In genomic region chr4:168513826-168514225, GRCh38 we compare ENCODE assay signal across 8 cellular contexts. TPM values are rescaled to one million over a fixed set of nuclear protein-coding genes. Genes with fewer than 3 reads are reported as not detected.
DNase-seq lines count a peak whose midpoint lies in the region; ATAC-seq and TF ChIP-seq lines count a peak whose summit lies in the region.
"Not testable (repeated sequence)": the region's sequence is repeated elsewhere in the genome, so short reads cannot be mapped to it uniquely, and the experiment has no call there.
"Had no signal": no experiment of that assay in that cellular context is flagged by ENCODE, and none has a peak within 500 bp of the region (broad histone marks: within the 10 kb centered on the region; RNA-seq: fewer than 3 reads in every experiment).

No MANE protein-coding gene starts in this region.

- CTCF ChIA-PET in IMR-90 (lab: Yijun Ruan, JAX): interaction anchor here (0.6 to 1.1 kb wide), 7 partner anchors 36 to 318 kb away, joined by 3 to 5 read pairs (median 3); no protein-coding TSS in a partner anchor
- CTCF ChIA-PET in PC-3 (lab: Charles Lee): interaction anchor here (0.7 kb wide), 1 partner anchor 73 kb away, joined by 3 read pairs; no protein-coding TSS in a partner anchor

- H3K9me3 ChIP-seq in IMR-90 (ENCODE audit: control insufficient read depth, insufficient read depth, low read length); PC-3 (ENCODE audit: low read length); adipocyte (ENCODE audit: control insufficient read depth, low read length); left lung; osteoblast (ENCODE audit: low read depth, low read length); skeletal muscle satellite cell (replicated peaks; ENCODE audit: low read length): not testable (repeated sequence)

- not testable (repeated sequence) for H3K79me2 ChIP-seq in ACC112 (ENCODE audit: control insufficient read depth, insufficient read depth, low read length, unreplicated experiment); PC-3 (ENCODE audit: low read length); osteoblast (ENCODE audit: insufficient read depth, low read length)

- not testable (repeated sequence) for H3K79me1 ChIP-seq in IMR-90 (ENCODE audit: low read depth in 1 of 2, low read length in 2 of 2)

- H2AFZ ChIP-seq in ACC112 (ENCODE audit: low read length, unreplicated experiment) (peak overlapping the region; percentile 76), PC-3 (ENCODE audit: low read length) (peak overlapping the region; percentile 61; the same call in 1 of the 2 replicates)
- not testable (repeated sequence) for H2AFZ ChIP-seq in IMR-90 (replicated peaks; ENCODE audit: low read length, poor library complexity); osteoblast (ENCODE audit: low read length)

- POLR2A ChIA-PET in IMR-90 (lab: Charles Lee; ENCODE audit: unreplicated experiment): not testable (repeated sequence)
- POLR2A ChIA-PET in PC-3 (lab: Charles Lee; ENCODE audit: unreplicated experiment): interaction anchor here (0.5 kb wide), 1 partner anchor 34 kb away, joined by 5 read pairs; the partner anchor contains the start of gene DDX60L

- H3K9me2 ChIP-seq in PC-3 (replicated peaks; ENCODE audit: low read length): not testable (repeated sequence)

- not testable (repeated sequence) for H3K23ac ChIP-seq in IMR-90 (ENCODE audit: low read depth, low read length)

- H3K27ac ChIP-seq in ACC112 (ENCODE audit: low read depth, low read length); IMR-90 (ENCODE audit: insufficient read depth, low read length); PC-3 (ENCODE audit: low read length); left lung; osteoblast (ENCODE audit: low read depth, low read length): not testable (repeated sequence)

- H3K4ac ChIP-seq in IMR-90 (ENCODE audit: low read depth, low read length): not testable (repeated sequence)

- not testable (repeated sequence) for H2BK20ac ChIP-seq in IMR-90 (ENCODE audit: low read depth, low read length)

- not testable (repeated sequence) for H4K5ac ChIP-seq in IMR-90 (ENCODE audit: low read depth, low read length)

- H4K20me1 ChIP-seq in IMR-90 (ENCODE audit: insufficient read depth, low read length); PC-3 (ENCODE audit: low read length); osteoblast (ENCODE audit: insufficient read depth, low read length): not testable (repeated sequence)

- not testable (repeated sequence) for H3K27me3 ChIP-seq in ACC112 (ENCODE audit: insufficient read depth, low read length); IMR-90 (ENCODE audit: control insufficient read depth, insufficient read depth, low read length); PC-3 (ENCODE audit: low read length); adipocyte (replicated peaks; ENCODE audit: control insufficient read depth, insufficient read depth, low read length); left lung; osteoblast (ENCODE audit: insufficient read depth, low read length); skeletal muscle satellite cell (ENCODE audit: control insufficient read depth, insufficient read depth, low read length)

- not testable (repeated sequence) for H2BK5ac ChIP-seq in IMR-90 (ENCODE audit: low read depth, low read length, poor library complexity, severe bottlenecking)

- peak overlapping the region; percentile 21; the same call in 1 of the 2 replicates for H4K91ac ChIP-seq in IMR-90 (ENCODE audit: insufficient read depth, low read depth, low read length)

- BruUV-seq in IMR-90 (replicated peaks; lab: Mats Ljungman, UMichigan); PC-3 (replicated peaks; lab: Mats Ljungman, UMichigan): not testable (repeated sequence)

- intact Hi-C loops in IMR-90 (cut with micrococcal nuclease) (loop anchor here (2.0 to 10.0 kb wide), 5 partner anchors 71 to 331 kb away; no protein-coding TSS in a partner anchor), PC-3 (cut with micrococcal nuclease) (loop anchor here (2.0 kb wide), 1 partner anchor 71 kb away; no protein-coding TSS in a partner anchor), left lung (cut with DNase I) (loop anchor here in 1 of 2 donors (10.0 kb wide), 1 partner anchor 391 kb away; no protein-coding TSS in a partner anchor)

- H2BK120ac ChIP-seq in IMR-90 (ENCODE audit: low read depth, low read length): peak overlapping the region; percentile 80

- DNase-seq in IMR-90; PC-3; adipocyte (ENCODE audit: low read depth); left lung; osteoblast (ENCODE audit: insufficient read length, low spot score, missing footprints): not testable (repeated sequence)

- not testable (repeated sequence) for H3K18ac ChIP-seq in IMR-90 (ENCODE audit: low read depth, low read length)

- H3F3A ChIP-seq in PC-3 (ENCODE audit: low read length, unreplicated experiment): not testable (repeated sequence)

- dilution Hi-C loops in IMR-90 (cut with HindIII; ENCODE audit: low sequenced_read_pairs, unreplicated experiment): not testable (repeated sequence)

- not testable (repeated sequence) for H3K56ac ChIP-seq in IMR-90 (ENCODE audit: extremely low read depth, insufficient read depth, low read length)

- H4K8ac ChIP-seq in IMR-90 (ENCODE audit: low read depth in 2 of 2, low read length in 2 of 2): not testable (repeated sequence)

- H3K4me3 ChIP-seq in ACC112 (ENCODE audit: low read depth, low read length); IMR-90 (ENCODE audit: insufficient read depth, low read depth, low read length); PC-3 (ENCODE audit: low read length); adipocyte (ENCODE audit: low read length); left lung; osteoblast (ENCODE audit: insufficient read depth, low read length); skeletal muscle satellite cell (ENCODE audit: low read length): not testable (repeated sequence)

- TF ChIP-seq CTCF in IMR-90 (conservative IDR thresholded peaks at IDR 0.05; ENCODE audit: low read depth, low read length); PC-3 (conservative IDR thresholded peaks at IDR 0.05; ENCODE audit: low read depth, low read length); left lung (IDR thresholded peaks at IDR 0.05); osteoblast (IDR thresholded peaks at IDR 0.05; ENCODE audit: extremely low read depth, low read depth, low read length): not testable (repeated sequence)

- in situ Hi-C loops in IMR-90 (cut with MboI; ENCODE audit: low sequenced_read_pairs): loop anchor here (10.0 to 25.0 kb wide), 3 partner anchors 102 to 491 kb away; no protein-coding TSS in a partner anchor

- H3K36me3 ChIP-seq in ACC112 (ENCODE audit: insufficient read depth, low read length); IMR-90 (ENCODE audit: control insufficient read depth, insufficient read depth, low read length); PC-3 (ENCODE audit: low read depth, low read length); adipocyte (ENCODE audit: control insufficient read depth, insufficient read depth, low read length, severe bottlenecking); left lung; osteoblast (ENCODE audit: insufficient read depth, low read length); skeletal muscle satellite cell (ENCODE audit: insufficient read depth, low read length): not testable (repeated sequence)

- not testable (repeated sequence) for H3K14ac ChIP-seq in IMR-90 (replicated peaks; ENCODE audit: low read depth, low read length)

- not testable (repeated sequence) for ATAC-seq in IMR-90 (ENCODE audit: low read depth); PC-3
- peak; percentile 28 for ATAC-seq in left lung

- not testable (repeated sequence) for H3K9me1 ChIP-seq in IMR-90 (ENCODE audit: insufficient read depth, low read length)

- not testable (repeated sequence) for H2AK9ac ChIP-seq in IMR-90 (replicated peaks; ENCODE audit: low read depth, low read length, poor library complexity)

- H2AK5ac ChIP-seq in IMR-90 (ENCODE audit: low read depth, low read length): not testable (repeated sequence)

- not testable (repeated sequence) for H2BK15ac ChIP-seq in IMR-90 (ENCODE audit: low read depth, low read length)

- H3K4me1 ChIP-seq in ACC112 (ENCODE audit: control insufficient read depth, insufficient read depth, low read length, unreplicated experiment) (peaks cover 11% of the 10 kb centered on the region), PC-3 (ENCODE audit: insufficient read depth, low read length) (peaks cover 10% of the 10 kb centered on the region; the same call in 1 of the 2 replicates), left lung (peaks cover 0 to 27% of the 10 kb centered on the region in 2 donors), osteoblast (ENCODE audit: insufficient read depth, low read length) (peaks cover 16% of the 10 kb centered on the region), skeletal muscle satellite cell (ENCODE audit: control insufficient read depth, insufficient read depth, low read length) (peaks cover 11% of the 10 kb centered on the region)
- not testable (repeated sequence) for H3K4me1 ChIP-seq in IMR-90 (ENCODE audit: control insufficient read depth, insufficient read depth, low read length); adipocyte (ENCODE audit: control insufficient read depth, insufficient read depth, low read length)

- H3K4me2 ChIP-seq in IMR-90 (ENCODE audit: low read depth, low read length); skeletal muscle satellite cell (ENCODE audit: low read length): not testable (repeated sequence)
- 0 out of 2 replicates have a peak overlapping the region, but pooled peaks have one; percentile 42 for H3K4me2 ChIP-seq in PC-3 (ENCODE audit: low read length)
- H3K4me2 ChIP-seq in osteoblast (ENCODE audit: insufficient read depth, low read length): peak overlapping the region; percentile 32

- not testable (repeated sequence) for TF ChIP-seq RAD21 in IMR-90 (IDR thresholded peaks at IDR 0.05; ENCODE audit: low read length)

- WGBS in IMR-90 (ENCODE audit: extremely low coverage in 2 of 2, insufficient read length in 1 of 2), 2 experiments: 83% methylated on average over 1 of the region's 3 CpGs; no CpG with 5 or more reads in 1 of the 2 experiments

- not testable (repeated sequence) for H3K9ac ChIP-seq in IMR-90 (ENCODE audit: low read depth, low read length); PC-3 (ENCODE audit: low read length)
- peak overlapping the region; percentile 33 for H3K9ac ChIP-seq in adipocyte (ENCODE audit: low read length)
- peak overlapping the region; percentile 50 for H3K9ac ChIP-seq in skeletal muscle satellite cell (ENCODE audit: low read depth, low read length)

- not testable (repeated sequence) for TF ChIP-seq POLR2A in IMR-90 (IDR thresholded peaks at IDR 0.05; ENCODE audit: low read depth, low read length)

RNA-seq across cellular contexts. Expression of gene PALLD, which starts 17.0 kb away (rescaled TPM):
- 91.9 and 112 TPM in 2 replicates for total RNA-seq in IMR-90 (2012; rRNA removed)
- polyA plus RNA-seq in IMR-90 (2012; rRNA removed): 71.0 and 91.0 TPM in 2 replicates
- 44.9 and 48.4 TPM in 2 replicates for polyA plus RNA-seq in IMR-90 (2012; cell fraction: cytosol; rRNA removed)
- 75.8 and 98.2 TPM in 2 replicates for polyA plus RNA-seq in IMR-90 (2012; cell fraction: nucleus; rRNA removed; ENCODE audit: low replicate concordance)
- total RNA-seq in PC-3 (2014; rRNA removed): 26.7 and 33.5 TPM in 2 replicates
- total RNA-seq in left lung: 100 to 1,000 TPM in 1 of 2 donors, 10 to 100 TPM in 1; 80.4 to 194 TPM
- total RNA-seq in osteoblast: 244 and 254 TPM in 2 replicates
- 13.9 and 40.4 TPM in 2 replicates for total RNA-seq in skeletal muscle satellite cell (2012; rRNA removed)
- total RNA-seq: CD8-positive, alpha-beta T cell had no signal

RNA-seq across cellular contexts. Expression of gene DDX60L, which starts 33.5 kb away (rescaled TPM):
- total RNA-seq in IMR-90 (2012; rRNA removed) (9.5 and 11.9 TPM in 2 replicates), PC-3 (2014; rRNA removed) (8.6 and 10.2 TPM in 2 replicates), left lung (10 to 100 TPM; 23.1 to 44.7 TPM), osteoblast (25.0 and 31.1 TPM in 2 replicates)
- 4.3 and 6.4 TPM in 2 replicates for polyA plus RNA-seq in IMR-90 (2012; rRNA removed)
- polyA plus RNA-seq in IMR-90 (2012; cell fraction: cytosol; rRNA removed): 1.1 and 2.7 TPM in 2 replicates
- 2.2 and 26.7 TPM in 2 replicates for polyA plus RNA-seq in IMR-90 (2012; cell fraction: nucleus; rRNA removed; ENCODE audit: low replicate concordance)
- total RNA-seq in skeletal muscle satellite cell (2012; rRNA removed): 14.4 and 18.8 TPM in 2 replicates
